Comparison of ENCODE assay signal across 18 cellular contexts in the genomic region with DNA sequence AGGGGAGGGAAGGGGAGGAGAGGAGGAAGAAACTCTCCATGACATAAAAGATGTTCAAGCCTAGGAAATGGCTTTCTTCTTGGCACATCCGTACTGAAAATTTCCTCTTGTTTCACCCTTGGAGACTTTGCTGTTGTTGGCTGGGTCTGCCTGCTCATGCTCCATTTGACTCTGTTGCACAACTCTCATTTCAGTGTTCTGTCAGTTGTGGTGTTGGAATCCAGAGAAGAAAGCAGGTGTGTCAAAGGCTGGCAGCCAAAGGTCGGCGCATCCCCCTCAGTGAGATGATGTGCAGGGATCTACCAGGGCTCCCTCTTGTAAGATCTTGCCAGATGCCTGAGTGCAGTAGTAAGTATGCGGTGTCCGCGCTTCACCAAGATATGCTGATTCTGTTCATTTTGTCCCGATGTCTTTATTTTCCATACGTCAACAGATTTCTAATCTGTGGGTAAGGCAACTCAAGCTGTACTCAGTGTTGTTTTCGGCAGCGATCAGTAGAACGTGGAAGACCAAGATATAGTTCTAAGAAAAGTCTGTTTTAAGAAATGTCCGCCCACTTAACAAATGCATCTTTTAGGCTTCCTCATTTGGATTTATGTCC.
DNase-seq lines count a peak whose midpoint lies in the region; ATAC-seq, FAIRE-seq and TF ChIP-seq lines count a peak whose summit lies in the region.
"Had no signal": no experiment of that assay in that cellular context is flagged by ENCODE, and none has a peak within 500 bp of the region (broad histone marks: within the 10 kb centered on the region; RNA-seq: fewer than 3 reads in every experiment).

No MANE protein-coding gene starts in this region.

- in situ Hi-C loops in HepG2 (cut with HindIII; ENCODE audit: extremely low pct_ligation_motif_present, low pct_unique_long_range_greater_than_20kb) = no loop called here

- ATAC-seq in HepG2 = no peak
- no peak for ATAC-seq in right lobe of liver
- peak; percentile 41 to 86 (median 54) for ATAC-seq in heart right ventricle
- ATAC-seq in omental fat pad (ENCODE audit: low FRiP score) = peak; percentile 95
- no peak for ATAC-seq in SK-N-SH treated with all-trans-retinoic acid at 6 μM for 48 hours
- ATAC-seq in GM21390 (IDR thresholded peaks at IDR 0.05; ENCODE audit: unreplicated experiment) = no peak

- H4K20me1 ChIP-seq in HepG2 (ENCODE audit: insufficient read depth, low read length) = no peaks in the 10 kb centered on the region

- H3K27ac ChIP-seq in HepG2 (ENCODE audit: extremely low read length, insufficient read depth, low read length) (no peak overlapping the region), right lobe of liver (no peak overlapping the region), heart right ventricle (no peak overlapping the region)
- H3K27ac ChIP-seq: GM23248 had no signal

- no peaks in the 10 kb centered on the region; a peak in 1 of 5 replicates for H3K27me3 ChIP-seq in HepG2 (ENCODE audit: control insufficient read depth in 1 of 2, insufficient read depth in 2 of 2, low read length in 2 of 2)
- no peaks in the 10 kb centered on the region for H3K27me3 ChIP-seq in right lobe of liver
- no peaks in the 10 kb centered on the region for H3K27me3 ChIP-seq in heart right ventricle
- H3K27me3 ChIP-seq: BE2C had no signal

- DNase-seq in HepG2 (ENCODE audit: low spot score) (no peak), right lobe of liver (no peak), heart right ventricle (peak in 1 of 2 donors; percentile 27), omental fat pad (ENCODE audit: low spot score) (peak; percentile 37), erythroblast (lab: John Stamatoyannopoulos, UW) (no peak)
- no peak for DNase-seq in stimulated activated CD4-positive, alpha-beta T cell treated with anti-CD3 and anti-CD28 coated beads, Interleukin-15, amount 100 ng/mL, for 24 hours
- DNase-seq: BE2C; Caco-2; CD4-positive, CD25-positive, alpha-beta regulatory T cell; GM23248; HCEC 1CT; NCI-H1105; NCI-H2081; SHP77 treated with DMSO at 0.1 percent for 48 hours had no signal

- TF ChIP-seq POLR2A in HepG2 (IDR thresholded peaks at IDR 0.05; ENCODE audit: insufficient read depth in 1 of 2, low read depth in 2 of 2, low read length in 2 of 2) (no peak), right lobe of liver (IDR thresholded peaks at IDR 0.05) (no peak), erythroblast (IDR thresholded peaks at IDR 0.05; ENCODE audit: low read length) (no peak)

- H3K36me3 ChIP-seq in HepG2 (replicated peaks in 1 of 2; ENCODE audit: control insufficient read depth in 1 of 2, insufficient read depth in 2 of 2, low read length in 2 of 2) (no peaks in the 10 kb centered on the region), right lobe of liver (no peaks in the 10 kb centered on the region), heart right ventricle (peaks cover 0 to 7% (median 0%) of the 10 kb centered on the region in 9 donors)
- H3K36me3 ChIP-seq: BE2C had no signal

- H3K4me3 ChIP-seq in HepG2 (replicated peaks in 1 of 3; ENCODE audit: insufficient read depth in 1 of 3, low read depth in 2 of 3, low read length in 3 of 3) = no peak overlapping the region
- no peak overlapping the region for H3K4me3 ChIP-seq in right lobe of liver
- no peak overlapping the region for H3K4me3 ChIP-seq in heart right ventricle
- H3K4me3 ChIP-seq: GM23248 had no signal

- POLR2A ChIA-PET in HepG2 (lab: Yijun Ruan, JAX) = no interaction called here

- CTCF ChIA-PET in HepG2 (lab: Yijun Ruan, JAX; ENCODE audit: low intra/inter-chr PET ratio, low total read pairs) = no interaction called here

- H2AFZ ChIP-seq in HepG2 (ENCODE audit: low read length) = no peak overlapping the region
- H2AFZ ChIP-seq: GM23248 had no signal

- intact Hi-C loops in HepG2 (cut with micrococcal nuclease; ENCODE audit: unreplicated experiment) (loop anchor here (5.0 kb wide), 1 partner anchor 238 kb away; no protein-coding TSS in a partner anchor), right lobe of liver (cut with DNase I) (no loop called here), heart right ventricle (cut with DNase I) (no loop called here)

- no peaks in the 10 kb centered on the region for H3K9me3 ChIP-seq in HepG2 (ENCODE audit: low read length)
- H3K9me3 ChIP-seq in right lobe of liver = no peaks in the 10 kb centered on the region
- peaks cover 0 to 34% (median 15%) of the 10 kb centered on the region in 11 donors for H3K9me3 ChIP-seq in heart right ventricle
- H3K9me3 ChIP-seq: BE2C, Caco-2 had no signal

- no peak overlapping the region for H3K9ac ChIP-seq in HepG2 (ENCODE audit: insufficient read depth, low read depth, low read length)
- H3K9ac ChIP-seq: GM23248 had no signal

- no peak for TF ChIP-seq RAD21 in HepG2 (CRISPR knock-in tag; IDR thresholded peaks at IDR 0.05)

- BruUV-seq in HepG2 (replicated peaks; lab: Mats Ljungman, UMichigan) = no TSS peak

- no peaks in the 10 kb centered on the region for H3K79me2 ChIP-seq in HepG2 (ENCODE audit: insufficient read depth, low read length)

- TF ChIP-seq EP300 in HepG2 (IDR thresholded peaks at IDR 0.05; ENCODE audit: low read depth in 2 of 2, low read length in 2 of 2) (no peak), HepG2 (CRISPR knock-in tag; IDR thresholded peaks at IDR 0.05; ENCODE audit: borderline replicate concordance) (no peak)

- 60% methylated on average over 12 of the region's 12 CpGs for WGBS in HepG2 (ENCODE audit: low lambda C conversion rate)
- 92% methylated on average over 10 of the region's 12 CpGs for WGBS in right lobe of liver (ENCODE audit: insufficient coverage, low coverage, low lambda C conversion rate, missing lambda C conversion rate)
- WGBS in heart right ventricle, 2 donors = 79 to 80% methylated on average over 12 of the region's 12 CpGs

- H3K4me1 ChIP-seq in HepG2 (ENCODE audit: insufficient read depth, low read length) (no peaks in the 10 kb centered on the region), right lobe of liver (no peaks in the 10 kb centered on the region), heart right ventricle (no peaks in the 10 kb centered on the region)
- H3K4me1 ChIP-seq: BE2C, Caco-2 had no signal

- TF ChIP-seq CTCF in HepG2 (CRISPR knock-in tag; IDR thresholded peaks at IDR 0.05) (no peak), right lobe of liver (IDR thresholded peaks at IDR 0.05) (no peak), heart right ventricle (IDR thresholded peaks at IDR 0.05) (no peak), omental fat pad (IDR thresholded peaks at IDR 0.05) (no peak)

- no peak overlapping the region for H3K4me2 ChIP-seq in HepG2 (ENCODE audit: low read depth, low read length)

- FAIRE-seq in HepG2 (lab: Jason Lieb, UNC) = no peak
- FAIRE-seq: G401.6, RCC 7860 had no signal

TF ChIP-seq in HepG2, 621 proteins besides CTCF, POLR2A, EP300 and RAD21 (continues in another document):
- TF ChIP-seq MZF1 (CRISPR knock-in tag; IDR thresholded peaks at IDR 0.05; ENCODE audit: borderline replicate concordance) = no peak
- peak; percentile 36 to 54; a peak in 3 of 4 replicates for TF ChIP-seq MAFK (conservative IDR thresholded peaks at IDR 0.05 in 1 of 2, IDR thresholded peaks at IDR 0.05 in 1 of 2; ENCODE audit: low read length in 2 of 2)
- no peak for TF ChIP-seq ZNF496 (CRISPR knock-in tag; IDR thresholded peaks at IDR 0.05; ENCODE audit: insufficient replicate concordance)
- no peak for TF ChIP-seq AGO2 (optimal IDR thresholded peaks at IDR 0.05; ENCODE audit: low read depth, low read length)
- TF ChIP-seq ZNF782 (CRISPR knock-in tag; IDR thresholded peaks at IDR 0.05; ENCODE audit: borderline replicate concordance) = no peak
- no peak for TF ChIP-seq TBX3 (IDR thresholded peaks at IDR 0.05; ENCODE audit: borderline replicate concordance)
- TF ChIP-seq HNF4G (IDR thresholded peaks at IDR 0.05; ENCODE audit: borderline replicate concordance, low read depth, low read length) = no peak
- no peak for TF ChIP-seq HNF4G (CRISPR knock-in tag; IDR thresholded peaks at IDR 0.05; ENCODE audit: borderline replicate concordance, low read depth)
- TF ChIP-seq ZNF772 (CRISPR knock-in tag; IDR thresholded peaks at IDR 0.05) = no peak
- no peak for TF ChIP-seq SOX13 (IDR thresholded peaks at IDR 0.05)
- TF ChIP-seq SOX13 (CRISPR knock-in tag; conservative IDR thresholded peaks at IDR 0.05 in 1 of 2, IDR thresholded peaks at IDR 0.05 in 1 of 2) = no peak
- TF ChIP-seq ZNF180 (CRISPR knock-in tag; IDR thresholded peaks at IDR 0.05; ENCODE audit: borderline replicate concordance, low read depth) = no peak
- TF ChIP-seq ZIK1 (CRISPR knock-in tag; IDR thresholded peaks at IDR 0.05; ENCODE audit: borderline replicate concordance, low read depth) = no peak
- TF ChIP-seq SMAD3 (CRISPR knock-in tag; IDR thresholded peaks at IDR 0.05) = no peak
- no peak for TF ChIP-seq ZNF720 (CRISPR knock-in tag; IDR thresholded peaks at IDR 0.05)

TF ChIP-seq in SK-N-SH treated with all-trans-retinoic acid at 6 μM for 48 hours, 23 proteins besides CTCF, POLR2A, EP300 and RAD21 (continues in another document):
- TF ChIP-seq ARNTL (CRISPR knock-in tag; IDR thresholded peaks at IDR 0.05; ENCODE audit: borderline replicate concordance, low read depth) (no peak), ZNF70 (CRISPR knock-in tag; IDR thresholded peaks at IDR 0.05) (no peak), ESRRG (CRISPR knock-in tag; IDR thresholded peaks at IDR 0.05) (no peak), TCF4 (CRISPR knock-in tag; IDR thresholded peaks at IDR 0.05; ENCODE audit: borderline replicate concordance) (no peak), OSR1 (CRISPR knock-in tag; IDR thresholded peaks at IDR 0.05) (no peak), ZNF565 (CRISPR knock-in tag; conservative IDR thresholded peaks at IDR 0.05; ENCODE audit: low read depth) (no peak), ZC3H10 (CRISPR knock-in tag; IDR thresholded peaks at IDR 0.05) (no peak), TOX (CRISPR knock-in tag; IDR thresholded peaks at IDR 0.05; ENCODE audit: borderline replicate concordance) (no peak), CSDC2 (CRISPR knock-in tag; IDR thresholded peaks at IDR 0.05) (no peak), BACH2 (CRISPR knock-in tag; IDR thresholded peaks at IDR 0.05; ENCODE audit: borderline replicate concordance) (no peak)
- TF ChIP-seq, protein P1, sequence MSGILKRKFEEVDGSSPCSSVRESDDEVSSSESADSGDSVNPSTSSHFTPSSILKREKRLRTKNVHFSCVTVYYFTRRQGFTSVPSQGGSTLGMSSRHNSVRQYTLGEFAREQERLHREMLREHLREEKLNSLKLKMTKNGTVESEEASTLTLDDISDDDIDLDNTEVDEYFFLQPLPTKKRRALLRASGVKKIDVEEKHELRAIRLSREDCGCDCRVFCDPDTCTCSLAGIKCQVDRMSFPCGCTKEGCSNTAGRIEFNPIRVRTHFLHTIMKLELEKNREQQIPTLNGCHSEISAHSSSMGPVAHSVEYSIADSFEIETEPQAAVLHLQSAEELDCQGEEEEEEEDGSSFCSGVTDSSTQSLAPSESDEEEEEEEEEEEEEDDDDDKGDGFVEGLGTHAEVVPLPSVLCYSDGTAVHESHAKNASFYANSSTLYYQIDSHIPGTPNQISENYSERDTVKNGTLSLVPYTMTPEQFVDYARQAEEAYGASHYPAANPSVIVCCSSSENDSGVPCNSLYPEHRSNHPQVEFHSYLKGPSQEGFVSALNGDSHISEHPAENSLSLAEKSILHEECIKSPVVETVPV (CRISPR knock-in tag; IDR thresholded peaks at IDR 0.05) = no peak

Comparison
In these comparisons a context has a peak if more than half of its experiments do, and no peak if none do; other contexts are left out.
1. ATAC-seq: peak in heart right ventricle (8 of 8) and omental fat pad (single experiment); none in HepG2 (single experiment), right lobe of liver (0 of 4), SK-N-SH treated with all-trans-retinoic acid at 6 μM for 48 hours (single experiment) and GM21390 (single experiment).